Comparison of ENCODE assay signal across 8 cellular contexts in the genomic region with DNA sequence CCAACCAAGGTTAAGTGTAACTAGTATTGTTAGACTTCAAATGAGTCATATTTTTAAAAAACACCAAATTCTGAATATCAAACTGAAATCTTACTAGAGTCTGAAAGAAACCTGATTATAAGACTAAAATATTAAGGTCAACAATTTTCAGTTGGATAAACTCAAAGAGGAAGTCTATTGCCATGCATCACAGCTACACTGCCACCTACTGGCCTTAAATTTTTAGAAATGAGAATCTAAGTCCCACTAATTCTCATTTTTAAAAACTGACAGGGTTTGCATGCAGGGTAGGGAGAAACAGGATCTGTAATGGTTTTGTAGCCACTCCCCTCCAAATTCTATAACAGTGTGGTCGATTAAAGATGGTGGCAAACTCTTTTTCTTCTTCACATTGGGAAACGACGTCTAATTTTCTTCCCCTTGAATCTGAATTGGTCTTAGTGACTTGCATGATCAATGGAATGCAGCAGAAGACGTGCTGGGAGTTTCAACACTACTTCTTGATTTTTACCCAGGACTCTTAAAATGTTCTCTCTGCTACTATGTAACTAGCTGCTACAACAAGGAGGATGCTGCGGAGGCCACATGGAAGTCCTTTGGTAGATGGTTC.
DNase-seq lines count a peak whose midpoint lies in the region; ATAC-seq, FAIRE-seq and TF ChIP-seq lines count a peak whose summit lies in the region.

No MANE protein-coding gene starts in this region.

- no peak for TF ChIP-seq POLR2A in HCT116 (IDR thresholded peaks at IDR 0.05; ENCODE audit: borderline replicate concordance, extremely low read depth, insufficient read depth, insufficient read length)
- no peak for TF ChIP-seq POLR2A in H1 (IDR thresholded peaks at IDR 0.05; ENCODE audit: control extremely low read depth in 1 of 2, low read depth in 2 of 2, low read length in 2 of 2)

- no peaks in the 10 kb centered on the region for H3K36me3 Mint-ChIP-seq in progenitor cell of endocrine pancreas (ENCODE audit: insufficient read depth)

- TF ChIP-seq EP300 in H1 (IDR thresholded peaks at IDR 0.05; ENCODE audit: borderline replicate concordance in 1 of 2, low read depth in 2 of 2, low read length in 2 of 2): no peak

- no peaks in the 10 kb centered on the region for H3K4me1 ChIP-seq in HCT116 (ENCODE audit: control insufficient read depth in 1 of 2, insufficient read depth in 2 of 2, low read length in 2 of 2)
- H3K4me1 ChIP-seq in H1 (replicated peaks in 1 of 4; ENCODE audit: control insufficient read depth in 3 of 4, insufficient read depth in 4 of 4, low read length in 3 of 4): peaks cover 0 to 17% (median 7%) of the 10 kb centered on the region in 4 experiments; a peak in 6 of 7 replicates
- H3K4me1 ChIP-seq in effector memory CD4-positive, alpha-beta T cell (ENCODE audit: control insufficient read depth, insufficient read depth, low read length, poor library complexity, severe bottlenecking): no peaks in the 10 kb centered on the region

- intact Hi-C loops in HCT116 (cut with micrococcal nuclease): loop anchor here (2.0 kb wide), 1 partner anchor 222 kb away; no protein-coding TSS in a partner anchor

- no peak overlapping the region for H2BK15ac ChIP-seq in H1 (ENCODE audit: low read length)

- H3K36me3 ChIP-seq in HCT116 (ENCODE audit: control insufficient read depth in 1 of 2, insufficient read depth in 2 of 2, low read length in 2 of 2) (no peaks in the 10 kb centered on the region), H1 (ENCODE audit: control insufficient read depth in 2 of 4, insufficient read depth in 4 of 4, low read length in 3 of 4) (no peaks in the 10 kb centered on the region)
- no peaks in the 10 kb centered on the region for H3K36me3 ChIP-seq in effector memory CD4-positive, alpha-beta T cell (ENCODE audit: control insufficient read depth, insufficient read depth, low read length)

- H3K27ac Mint-ChIP-seq in progenitor cell of endocrine pancreas: no peak overlapping the region

- no peak overlapping the region for H3K14ac ChIP-seq in H1 (ENCODE audit: insufficient read length)

- H4K5ac ChIP-seq in H1 (ENCODE audit: insufficient read length, low read depth, low read length): no peak overlapping the region

- no peak overlapping the region for H2BK120ac ChIP-seq in H1 (replicated peaks; ENCODE audit: low read depth, low read length)

- H2AFZ ChIP-seq in HCT116 (ENCODE audit: low read depth, low read length, poor library complexity, severe bottlenecking) (no peak overlapping the region), H1 (ENCODE audit: low read length) (no peak overlapping the region)

- peak; percentile 70 for ATAC-seq in HCT116

- no peak overlapping the region for H3K27ac ChIP-seq in HCT116 (ENCODE audit: low read depth, low read length)
- no peak overlapping the region for H3K27ac ChIP-seq in H1 (ENCODE audit: low read depth, low read length)
- no peak overlapping the region for H3K27ac ChIP-seq in effector memory CD4-positive, alpha-beta T cell (ENCODE audit: insufficient read depth, low read length, poor library complexity, severe bottlenecking)

- WGBS in H1 (ENCODE audit: extremely low coverage in 1 of 2, insufficient coverage in 1 of 2, insufficient read length in 1 of 2, insufficient replicate concordance in 2 of 2, low coverage in 1 of 2, low lambda C conversion rate in 2 of 2, missing lambda C conversion rate in 1 of 2), 2 experiments: 71% methylated on average over 5 of the region's 5 CpGs; no CpG with 5 or more reads in 1 of the 2 experiments

- no peak overlapping the region for H3K4ac ChIP-seq in H1 (replicated peaks; ENCODE audit: insufficient read length, low read depth, low read length)

- H3K9me2 ChIP-seq in HCT116 (ENCODE audit: insufficient read depth): no peaks in the 10 kb centered on the region

- H3K4me3 ChIP-seq in HCT116 (replicated peaks in 1 of 2; ENCODE audit: low read depth in 1 of 2, low read length in 2 of 2): no peak overlapping the region
- no peak overlapping the region for H3K4me3 ChIP-seq in H1 (ENCODE audit: extremely low read depth in 1 of 4, insufficient read depth in 2 of 4, low read depth in 3 of 4, low read length in 4 of 4)
- no peak overlapping the region for H3K4me3 ChIP-seq in effector memory CD4-positive, alpha-beta T cell (ENCODE audit: insufficient read depth, low read depth, low read length, poor library complexity, severe bottlenecking)

- peak; percentile 63 for TF ChIP-seq RAD21 in HCT116 (IDR thresholded peaks at IDR 0.05; ENCODE audit: low read depth)
- TF ChIP-seq RAD21 in H1 (IDR thresholded peaks at IDR 0.05 in 1 of 2, conservative IDR thresholded peaks at IDR 0.05 in 1 of 2; ENCODE audit: low read depth in 2 of 2, low read length in 2 of 2): peak; percentile 47

- peaks cover 4% of the 10 kb centered on the region for H3K27me3 Mint-ChIP-seq in progenitor cell of endocrine pancreas

- TF ChIP-seq CTCF in HCT116 (IDR thresholded peaks at IDR 0.05 in 2 of 3, conservative IDR thresholded peaks at IDR 0.05 in 1 of 3; ENCODE audit: borderline replicate concordance in 1 of 3, insufficient read depth in 1 of 3, low read depth in 2 of 3, low read length in 2 of 3) (peak; percentile 53 to 77 (median 56); a peak in 5 of 6 replicates), H1 (IDR thresholded peaks at IDR 0.05; ENCODE audit: control extremely low read depth in 1 of 3, insufficient read depth in 1 of 3, low read depth in 1 of 3, low read length in 3 of 3) (peak in 2 of 3 experiments; percentile 35 to 58; a peak in 2 of 4 replicates), progenitor cell of endocrine pancreas (IDR thresholded peaks at IDR 0.05; ENCODE audit: unreplicated experiment) (peak; percentile 59)

- H3K79me1 ChIP-seq in H1 (ENCODE audit: low read depth, low read length): no peaks in the 10 kb centered on the region

- H3K4me1 Mint-ChIP-seq in progenitor cell of endocrine pancreas (ENCODE audit: low read depth): peaks cover 14% of the 10 kb centered on the region

- RAD21 ChIA-PET in HCT116 (lab: Charles Lee; ENCODE audit: low non-redundant PET in 1 of 2, low total read pairs in 2 of 2, uncharacterized antibody in 2 of 2, unreplicated experiment in 2 of 2): no interaction called here

- peak overlapping the region; percentile 83; the same call in 1 of the 2 replicates for H2BK20ac ChIP-seq in H1 (ENCODE audit: low read length)

- no TSS peak for BruUV-seq in HCT116 (replicated peaks; lab: Mats Ljungman, UMichigan)

- H4K8ac ChIP-seq in H1 (ENCODE audit: extremely low read depth, insufficient read depth, low read length): no peak overlapping the region

- no peak overlapping the region for H3K23ac ChIP-seq in H1 (ENCODE audit: insufficient read length)

- no peaks in the 10 kb centered on the region for H3K23me2 ChIP-seq in H1 (ENCODE audit: low read depth, low read length)

- peak; percentile 16 for DNase-seq in NCI-H2107 treated with DMSO at 0.1 percent for 48 hours (lab: John Stamatoyannopoulos, UW; ENCODE audit: unreplicated experiment)
- no peak for DNase-seq in NCI-H2107 (lab: John Stamatoyannopoulos, UW)
- peak; percentile 34 for DNase-seq in HCT116 (ENCODE audit: low read depth, low spot score)
- DNase-seq in NCI-H748 (lab: John Stamatoyannopoulos, UW; ENCODE audit: unreplicated experiment): peak; percentile 71
- no peak for DNase-seq in H1 (ENCODE audit: low read depth in 1 of 2, low spot score in 2 of 2)
- DNase-seq in progenitor cell of endocrine pancreas (ENCODE audit: low spot score, unreplicated experiment): no peak
- DNase-seq in effector memory CD4-positive, alpha-beta T cell: no peak
- no peak for DNase-seq in stimulated activated CD4-positive, alpha-beta T cell treated with anti-CD3 and anti-CD28 coated beads, Interleukin-15, amount 100 ng/mL, for 24 hours

- H3K4me2 ChIP-seq in HCT116 (ENCODE audit: low read length): no peak overlapping the region
- no peak overlapping the region for H3K4me2 ChIP-seq in H1 (ENCODE audit: insufficient read depth in 1 of 2, low read depth in 2 of 2, low read length in 2 of 2)

- H4K91ac ChIP-seq in H1 (replicated peaks; ENCODE audit: insufficient read length, low read length): no peak overlapping the region

- no peak overlapping the region for H3K18ac ChIP-seq in H1 (ENCODE audit: extremely low read depth, low read length)

- no peak overlapping the region for H2BK12ac ChIP-seq in H1 (ENCODE audit: low read depth, low read length)

- H3K4me3 Mint-ChIP-seq in progenitor cell of endocrine pancreas (ENCODE audit: low read depth): no peak overlapping the region

- H3K9me3 ChIP-seq in HCT116 (ENCODE audit: control insufficient read depth in 1 of 2, insufficient read depth in 1 of 2, low read depth in 1 of 2, low read length in 2 of 2): no peaks in the 10 kb centered on the region
- H3K9me3 ChIP-seq in H1 (ENCODE audit: insufficient read depth in 2 of 2, low read depth in 1 of 2, low read length in 1 of 2): no peaks in the 10 kb centered on the region
- H3K9me3 ChIP-seq in effector memory CD4-positive, alpha-beta T cell (ENCODE audit: control insufficient read depth, low read length): no peaks in the 10 kb centered on the region

- H3K56ac ChIP-seq in H1 (replicated peaks; ENCODE audit: insufficient read length, low read depth, low read length): no peak overlapping the region

- no peak for FAIRE-seq in H1 (lab: Jason Lieb, UNC)

- H2BK5ac ChIP-seq in H1 (ENCODE audit: low read depth, low read length): no peak overlapping the region

- no peak overlapping the region for H2AK5ac ChIP-seq in H1 (ENCODE audit: low read depth, low read length)

- POLR2A ChIA-PET in HCT116 (lab: Charles Lee): no interaction called here
- POLR2A ChIA-PET in H1 (lab: Charles Lee; ENCODE audit: partially characterized antibody): no interaction called here

- H4K20me1 ChIP-seq in HCT116 (ENCODE audit: insufficient read depth) (no peaks in the 10 kb centered on the region), H1 (replicated peaks in 1 of 2; ENCODE audit: control insufficient read depth in 1 of 2, insufficient read depth in 2 of 2, low read length in 2 of 2) (no peaks in the 10 kb centered on the region)

- H3K9ac ChIP-seq in HCT116 (ENCODE audit: low read length) (no peak overlapping the region), H1 (replicated peaks in 1 of 4; ENCODE audit: extremely low read depth in 1 of 4, low read depth in 3 of 4, low read length in 3 of 4) (no peak overlapping the region)

- H3K79me2 ChIP-seq in HCT116 (ENCODE audit: insufficient read depth, low read length) (no peaks in the 10 kb centered on the region), H1 (ENCODE audit: control insufficient read depth in 1 of 2, insufficient read depth in 2 of 2, low read length in 2 of 2) (no peaks in the 10 kb centered on the region)

- CTCF ChIA-PET in HCT116 (lab: Charles Lee) (interaction anchor here (1.0 to 2.0 kb wide), 5 partner anchors 9 to 30 kb away, joined by 3 to 6 read pairs (median 3); no protein-coding TSS in a partner anchor), H1 (lab: Charles Lee; ENCODE audit: partially characterized antibody) (interaction anchor here (0.6 to 6.8 kb wide), 20 partner anchors 9 to 319 kb away, joined by 3 to 48 read pairs (median 3); no protein-coding TSS in a partner anchor)

- no peaks in the 10 kb centered on the region for H3K27me3 ChIP-seq in HCT116 (ENCODE audit: insufficient read depth, low read length)
- no peaks in the 10 kb centered on the region for H3K27me3 ChIP-seq in H1 (replicated peaks in 1 of 4; ENCODE audit: control insufficient read depth in 3 of 4, extremely low read depth in 1 of 4, insufficient read depth in 3 of 4, low read length in 3 of 4)
- H3K27me3 ChIP-seq in effector memory CD4-positive, alpha-beta T cell (replicated peaks; ENCODE audit: control insufficient read depth, insufficient read depth, low read length, poor library complexity, severe bottlenecking): no peaks in the 10 kb centered on the region

- no peaks in the 10 kb centered on the region for H3K9me3 Mint-ChIP-seq in progenitor cell of endocrine pancreas (ENCODE audit: low read depth)

Comparison
In these comparisons a context has a peak if more than half of its experiments do, and no peak if none do; other contexts are left out.
1. DNase-seq: peak in NCI-H2107 treated with DMSO at 0.1 percent for 48 hours (single experiment), HCT116 (single experiment) and NCI-H748 (single experiment); none in NCI-H2107 (single experiment), H1 (0 of 2), progenitor cell of endocrine pancreas (single experiment), effector memory CD4-positive, alpha-beta T cell (0 of 3) and stimulated activated CD4-positive, alpha-beta T cell treated with anti-CD3 and anti-CD28 coated beads, Interleukin-15, amount 100 ng/mL, for 24 hours (single experiment).
2. Peak in every context shown above with its lines, with median percentiles within 50 percentile points of each other: CTCF ChIP-seq.